ENCODE assay signal across 16 cellular contexts in genomic region chr13:97076898-97077297, GRCh38.
A peak's percentile ranks its signal among the peaks of the same experiment; 100 is the strongest.
DNase-seq lines count a peak whose midpoint lies in the region; ATAC-seq and TF ChIP-seq lines count a peak whose summit lies in the region.
"Had no signal": no experiment of that assay in that cellular context is flagged by ENCODE, and none has a peak within 500 bp of the region (broad histone marks: within the 10 kb centered on the region; RNA-seq: fewer than 3 reads in every experiment).

No MANE protein-coding gene starts in this region.

- intact Hi-C loops in heart right ventricle (cut with DNase I) (no loop called here), left ventricle myocardium superior (cut with micrococcal nuclease) (no loop called here)

- H3K4me1 ChIP-seq in heart right ventricle (peaks cover 0 to 9% (median 0%) of the 10 kb centered on the region in 9 donors), hepatocyte (ENCODE audit: insufficient read depth) (no peaks in the 10 kb centered on the region), suprapubic skin (no peaks in the 10 kb centered on the region)

- peak overlapping the region in 6 of 10 donors; percentile 18 to 37 (median 32) for H3K4me3 ChIP-seq in heart right ventricle
- H3K4me3 ChIP-seq in hepatocyte: no peak overlapping the region
- no peak overlapping the region for H3K4me3 ChIP-seq in suprapubic skin

- H3K79me2 ChIP-seq in hepatocyte: no peaks in the 10 kb centered on the region

- DNase-seq in heart right ventricle (no peak), left ventricle myocardium superior (no peak), amniotic epithelial cell (ENCODE audit: low read depth) (peak; percentile 98), hepatocyte (ENCODE audit: low spot score) (peak; percentile 29), superior temporal gyrus (ENCODE audit: extremely low spot score) (peak; percentile 12), suprapubic skin (ENCODE audit: low spot score in 2 of 2) (no peak), UCSD-AML1 (lab: John Stamatoyannopoulos, UW; ENCODE audit: unreplicated experiment) (no peak)
- DNase-seq in stimulated activated CD8-positive, alpha-beta memory T cell treated with anti-CD3 and anti-CD28 coated beads, Interleukin-4, amount 100 ng/mL, for 48 hours: no peak
- DNase-seq: 8988T; activated CD4-positive, alpha-beta T cell treated with anti-CD3 and anti-CD28 coated beads for 1 hour; COR-L47; HCEC 1CT; mammary epithelial cell; NCI-H2171 treated with DMSO at 0.1 percent for 48 hours; nucleus accumbens; small intestine had no signal

- peak in 3 of 8 donors; percentile 20 to 42 (median 25) for ATAC-seq in heart right ventricle
- no peak for ATAC-seq in left ventricle myocardium superior

- 54 to 73% methylated on average over 9 of the region's 9 CpGs for WGBS in heart right ventricle, 2 donors
- WGBS in hepatocyte (ENCODE audit: low lambda C conversion rate, missing lambda C conversion rate): 63% methylated on average over 9 of the region's 9 CpGs
- WGBS in suprapubic skin: 74% methylated on average over 9 of the region's 9 CpGs

- no peak for TF ChIP-seq EP300 in suprapubic skin (IDR thresholded peaks at IDR 0.05)

- TF ChIP-seq POLR2A in suprapubic skin (IDR thresholded peaks at IDR 0.05): no peak

- H3K9me3 ChIP-seq in heart right ventricle (peaks cover 0 to 25% (median 10%) of the 10 kb centered on the region in 11 donors), hepatocyte (ENCODE audit: low read depth) (peaks cover 6% of the 10 kb centered on the region), suprapubic skin (peaks cover 6% of the 10 kb centered on the region)

- peak overlapping the region; percentile 16 for H3K4me2 ChIP-seq in hepatocyte

- H3K36me3 ChIP-seq in heart right ventricle (no peaks in the 10 kb centered on the region), hepatocyte (replicated peaks; ENCODE audit: insufficient read depth, low read depth) (no peaks in the 10 kb centered on the region), suprapubic skin (no peaks in the 10 kb centered on the region)

- H3K9me2 ChIP-seq in hepatocyte (replicated peaks; ENCODE audit: insufficient read depth): no peaks in the 10 kb centered on the region

- H3K27ac ChIP-seq in heart right ventricle: peak overlapping the region in 4 of 10 donors; percentile 18 to 81 (median 32)
- H3K27ac ChIP-seq in hepatocyte: peak overlapping the region; percentile 69
- no peak overlapping the region for H3K27ac ChIP-seq in suprapubic skin

- no peak overlapping the region for H2AFZ ChIP-seq in hepatocyte

- TF ChIP-seq CTCF in heart right ventricle (IDR thresholded peaks at IDR 0.05) (no peak), hepatocyte (IDR thresholded peaks at IDR 0.05; ENCODE audit: poor library complexity) (no peak), suprapubic skin (IDR thresholded peaks at IDR 0.05) (no peak)

- no peaks in the 10 kb centered on the region for H4K20me1 ChIP-seq in hepatocyte (ENCODE audit: insufficient read depth, poor library complexity, severe bottlenecking)

- no peaks in the 10 kb centered on the region for H3K27me3 ChIP-seq in heart right ventricle
- no peaks in the 10 kb centered on the region for H3K27me3 ChIP-seq in hepatocyte
- H3K27me3 ChIP-seq in suprapubic skin: no peaks in the 10 kb centered on the region

Comparison
In these comparisons a context has a peak if more than half of its experiments do, and no peak if none do; other contexts are left out.
1. DNase-seq: peak in amniotic epithelial cell (single experiment), hepatocyte (single experiment) and superior temporal gyrus (single experiment); none in heart right ventricle (0 of 2), left ventricle myocardium superior (single experiment), suprapubic skin (0 of 2), stimulated activated CD8-positive, alpha-beta memory T cell treated with anti-CD3 and anti-CD28 coated beads, Interleukin-4, amount 100 ng/mL, for 48 hours (single experiment) and UCSD-AML1 (single experiment).
2. H3K4me3 ChIP-seq: peak in heart right ventricle (6 of 10); none in hepatocyte (single experiment) and suprapubic skin (single experiment).